Comparison of ENCODE assay signal across 8 cellular contexts in the genomic region with DNA sequence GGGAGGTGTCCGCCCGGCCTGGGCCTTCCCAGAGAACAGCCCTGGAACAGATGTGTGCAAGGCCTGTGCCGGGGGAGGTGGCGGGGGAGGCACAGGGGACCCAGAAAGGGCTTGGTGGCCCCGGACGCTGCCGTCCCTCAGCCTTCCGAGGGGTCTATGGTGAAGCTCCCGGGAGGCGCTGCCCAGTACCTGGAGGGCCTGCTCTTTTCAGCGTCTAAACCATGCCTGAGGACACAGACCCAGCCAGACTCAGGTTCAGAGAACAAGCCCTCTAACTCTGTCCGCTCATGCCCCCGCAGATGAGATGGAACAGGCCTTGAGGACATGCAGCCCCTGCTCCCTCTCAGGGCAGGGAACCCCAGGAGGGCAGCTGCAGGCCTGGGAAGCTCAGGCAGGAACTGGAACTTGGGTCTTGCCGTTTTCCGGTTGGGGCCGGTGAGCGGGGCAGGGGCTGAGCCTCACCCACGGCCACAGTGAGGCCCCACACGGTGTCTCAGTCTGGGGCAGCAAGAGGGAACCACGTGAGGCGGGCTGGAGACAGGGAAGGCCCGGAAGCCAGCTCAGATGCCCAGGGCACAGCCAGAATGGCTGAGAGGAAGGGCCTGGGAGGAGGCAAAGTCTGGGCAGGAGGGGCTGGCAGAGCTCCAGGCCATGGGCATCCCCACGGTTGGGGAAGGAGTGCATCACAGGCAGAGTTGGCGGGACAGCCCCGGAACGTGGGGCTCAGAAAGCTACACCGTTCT. TPM values are rescaled to one million over a fixed set of nuclear protein-coding genes. Genes with fewer than 3 reads are reported as not detected.
A peak's percentile ranks its signal among the peaks of the same experiment; 100 is the strongest.
DNase-seq lines count a peak whose midpoint lies in the region; ATAC-seq and TF ChIP-seq lines count a peak whose summit lies in the region.

No MANE protein-coding gene starts in this region.

- H3K27ac Mint-ChIP-seq in activated CD4-positive, alpha-beta T cell treated with anti-CD3 and anti-CD28 coated beads, Interleukin-2, amount 10 ng/mL, durations not matched to agents 7 days and 5 days = peak overlapping the region; percentile 80
- peak overlapping the region; percentile 70 to 90 (median 74) for H3K27ac Mint-ChIP-seq in nephron

- H3K27me3 Mint-ChIP-seq in activated CD4-positive, alpha-beta T cell treated with anti-CD3 and anti-CD28 coated beads, Interleukin-2, amount 10 ng/mL, durations not matched to agents 7 days and 5 days = no peaks in the 10 kb centered on the region
- peaks cover 5% of the 10 kb centered on the region for H3K27me3 Mint-ChIP-seq in nephron (ENCODE audit: low read depth)

- DNase-seq in activated CD4-positive, CD25-positive, alpha-beta regulatory T cell treated with anti-CD3 and anti-CD28 coated beads, Interleukin-2, amount 50 U/mL, for 72 hours = no peak
- no peak for DNase-seq in activated CD4-positive, alpha-beta T cell treated with anti-CD3 and anti-CD28 coated beads, Interleukin-2, amount 10 ng/mL, durations not matched to agents 7 days and 5 days
- DNase-seq in esophagus muscularis mucosa (ENCODE audit: extremely low spot score) = peak; percentile 96
- DNase-seq in aorta = peak; percentile 93 to 94
- no peak for DNase-seq in GM20000 (ENCODE audit: low spot score)

- H3K36me3 ChIP-seq in esophagus muscularis mucosa (peaks cover 35 to 67% (median 63%) of the 10 kb centered on the region in 4 donors), aorta (ENCODE audit: control insufficient read depth in 1 of 2, insufficient read depth in 2 of 2, low read length in 1 of 2) (peaks cover 4% of the 10 kb centered on the region in 2 donors)

- no peak overlapping the region for H3K4me3 Mint-ChIP-seq in activated CD4-positive, alpha-beta T cell treated with anti-CD3 and anti-CD28 coated beads, Interleukin-2, amount 10 ng/mL, durations not matched to agents 7 days and 5 days
- H3K4me3 Mint-ChIP-seq in nephron = peak overlapping the region in 1 of 3 experiments; percentile 27

- H3K9me3 Mint-ChIP-seq in activated CD4-positive, alpha-beta T cell treated with anti-CD3 and anti-CD28 coated beads, Interleukin-2, amount 10 ng/mL, durations not matched to agents 7 days and 5 days = no peaks in the 10 kb centered on the region
- H3K9me3 Mint-ChIP-seq in nephron = no peaks in the 10 kb centered on the region

- no peaks in the 10 kb centered on the region for H3K9me3 ChIP-seq in esophagus muscularis mucosa
- no peaks in the 10 kb centered on the region for H3K9me3 ChIP-seq in aorta (ENCODE audit: control insufficient read depth, low read length)

- H3K4me1 ChIP-seq in esophagus muscularis mucosa (peaks cover 72 to 100% (median 93%) of the 10 kb centered on the region in 4 donors), aorta (ENCODE audit: control insufficient read depth in 1 of 2, insufficient read depth in 2 of 2, low read length in 2 of 2) (no peaks in the 10 kb centered on the region)

- H3K27ac ChIP-seq in esophagus muscularis mucosa (replicated peaks in 1 of 4) = peak overlapping the region; percentile 81 to 89 (median 85)
- H3K27ac ChIP-seq in aorta (ENCODE audit: low read depth in 1 of 2, low read length in 2 of 2) = peak overlapping the region in 1 of 2 donors; percentile 35

- intact Hi-C loops in esophagus muscularis mucosa (cut with DNase I) (no loop called here), aorta (cut with DNase I) (loop anchor here in 1 of 2 donors (5.0 kb wide), 1 partner anchor 34 kb away; no protein-coding TSS in a partner anchor)

- POLR2A ChIA-PET in activated CD4-positive, alpha-beta T cell treated with anti-CD3 and anti-CD28 coated beads, Interleukin-2, amount 10 ng/mL, durations not matched to agents 7 days and 5 days (lab: Charles Lee) = no interaction called here

- H3K4me1 Mint-ChIP-seq in activated CD4-positive, alpha-beta T cell treated with anti-CD3 and anti-CD28 coated beads, Interleukin-2, amount 10 ng/mL, durations not matched to agents 7 days and 5 days = peaks cover 55% of the 10 kb centered on the region
- peaks cover 55% of the 10 kb centered on the region for H3K4me1 Mint-ChIP-seq in nephron

- WGBS in esophagus muscularis mucosa = 26% methylated on average over 12 of the region's 27 CpGs
- 36 to 45% methylated on average over 22 to 27 of the region's 27 CpGs for WGBS in aorta, 2 donors

- peaks cover 38% of the 10 kb centered on the region for H3K36me3 Mint-ChIP-seq in activated CD4-positive, alpha-beta T cell treated with anti-CD3 and anti-CD28 coated beads, Interleukin-2, amount 10 ng/mL, durations not matched to agents 7 days and 5 days (ENCODE audit: low read depth)
- H3K36me3 Mint-ChIP-seq in nephron (ENCODE audit: low read depth) = peaks cover 33% of the 10 kb centered on the region

- no peak for TF ChIP-seq EP300 in esophagus muscularis mucosa (IDR thresholded peaks at IDR 0.05)

- CTCF ChIA-PET in activated CD4-positive, alpha-beta T cell treated with anti-CD3 and anti-CD28 coated beads, Interleukin-2, amount 10 ng/mL, durations not matched to agents 7 days and 5 days (lab: Charles Lee) = interaction anchor here (1.1 to 2.0 kb wide), 3 partner anchors 14 to 290 kb away, joined by 4 to 6 read pairs (median 5); no protein-coding TSS in a partner anchor

- no peak for TF ChIP-seq CTCF in esophagus muscularis mucosa (IDR thresholded peaks at IDR 0.05)
- TF ChIP-seq CTCF in nephron (IDR thresholded peaks at IDR 0.05; ENCODE audit: unreplicated experiment in 3 of 3) = no peak
- no peak for TF ChIP-seq CTCF in GM20000 (IDR thresholded peaks at IDR 0.05; ENCODE audit: extremely low read depth, missing control alignments)

- peak; percentile 48 to 52 for ATAC-seq in activated CD4-positive, CD25-positive, alpha-beta regulatory T cell treated with anti-CD3 and anti-CD28 coated beads, Interleukin-2, amount 50 U/mL, for 24 hours
- ATAC-seq in aorta (ENCODE audit: low FRiP score) = peak; percentile 58
- no peak for ATAC-seq in HG02678 (IDR thresholded peaks at IDR 0.05; ENCODE audit: unreplicated experiment)

- no peaks in the 10 kb centered on the region for H3K27me3 ChIP-seq in esophagus muscularis mucosa
- H3K27me3 ChIP-seq in aorta (ENCODE audit: control insufficient read depth in 1 of 2, insufficient read depth in 2 of 2, low read length in 1 of 2) = no peaks in the 10 kb centered on the region

- no peak for TF ChIP-seq POLR2A in esophagus muscularis mucosa (IDR thresholded peaks at IDR 0.05; ENCODE audit: low read depth)

- H3K4me3 ChIP-seq in esophagus muscularis mucosa (peak overlapping the region in 3 of 4 donors; percentile 1 to 19 (median 8)), aorta (ENCODE audit: low read length in 2 of 2) (no peak overlapping the region)

RNA-seq across cellular contexts. Expression of a gene that starts 12.5 kb away (rescaled TPM):
- total RNA-seq in activated CD4-positive, alpha-beta T cell treated with anti-CD3 and anti-CD28 coated beads, Interleukin-2, amount 10 ng/mL, durations not matched to agents 7 days and 5 days = 100 to 1,000 TPM; 104 to 140 TPM
- total RNA-seq in esophagus muscularis mucosa (10 to 100 TPM; 17.0 to 28.8 (median 23.4) TPM), aorta (10 to 100 TPM; 55.6 to 96.9 TPM)
- polyA plus RNA-seq in aorta = 10 to 100 TPM in 1 of 2 donors, 1 to 10 TPM in 1; 7.6 to 20.3 TPM

RNA-seq across cellular contexts. Expression of a gene that starts 28.7 kb away (rescaled TPM):
- total RNA-seq in activated CD4-positive, alpha-beta T cell treated with anti-CD3 and anti-CD28 coated beads, Interleukin-2, amount 10 ng/mL, durations not matched to agents 7 days and 5 days = 10 to 100 TPM; 60.5 to 69.7 TPM
- total RNA-seq in esophagus muscularis mucosa (10 to 100 TPM in 3 of 4 donors, 1 to 10 TPM in 1; 8.4 to 21.6 (median 16.4) TPM), aorta (10 to 100 TPM; 31.2 to 53.4 TPM)
- 100 to 1,000 TPM in 1 of 2 donors, 10 to 100 TPM in 1; 17.8 to 145 TPM for polyA plus RNA-seq in aorta

RNA-seq across cellular contexts. Expression of a gene that starts 32.1 kb away (rescaled TPM):
- total RNA-seq in activated CD4-positive, alpha-beta T cell treated with anti-CD3 and anti-CD28 coated beads, Interleukin-2, amount 10 ng/mL, durations not matched to agents 7 days and 5 days = 100 to 1,000 TPM; 115 to 142 TPM
- total RNA-seq in esophagus muscularis mucosa (10 to 100 TPM; 47.2 to 65.5 (median 61.0) TPM), aorta (100 to 1,000 TPM; 130 to 153 TPM)
- polyA plus RNA-seq in aorta = 10 to 100 TPM; 39.9 to 73.4 TPM

Comparison
In these comparisons a context has a peak if more than half of its experiments do, and no peak if none do; other contexts are left out.
1. DNase-seq: peak in esophagus muscularis mucosa (single experiment) and aorta (2 of 2); none in activated CD4-positive, CD25-positive, alpha-beta regulatory T cell treated with anti-CD3 and anti-CD28 coated beads, Interleukin-2, amount 50 U/mL, for 72 hours (single experiment), activated CD4-positive, alpha-beta T cell treated with anti-CD3 and anti-CD28 coated beads, Interleukin-2, amount 10 ng/mL, durations not matched to agents 7 days and 5 days (single experiment) and GM20000 (single experiment).
2. H3K4me3 ChIP-seq: peak in esophagus muscularis mucosa (3 of 4); none in aorta (0 of 2).